8 cellular contexts compared by ENCODE assay signal in the genomic region with DNA sequence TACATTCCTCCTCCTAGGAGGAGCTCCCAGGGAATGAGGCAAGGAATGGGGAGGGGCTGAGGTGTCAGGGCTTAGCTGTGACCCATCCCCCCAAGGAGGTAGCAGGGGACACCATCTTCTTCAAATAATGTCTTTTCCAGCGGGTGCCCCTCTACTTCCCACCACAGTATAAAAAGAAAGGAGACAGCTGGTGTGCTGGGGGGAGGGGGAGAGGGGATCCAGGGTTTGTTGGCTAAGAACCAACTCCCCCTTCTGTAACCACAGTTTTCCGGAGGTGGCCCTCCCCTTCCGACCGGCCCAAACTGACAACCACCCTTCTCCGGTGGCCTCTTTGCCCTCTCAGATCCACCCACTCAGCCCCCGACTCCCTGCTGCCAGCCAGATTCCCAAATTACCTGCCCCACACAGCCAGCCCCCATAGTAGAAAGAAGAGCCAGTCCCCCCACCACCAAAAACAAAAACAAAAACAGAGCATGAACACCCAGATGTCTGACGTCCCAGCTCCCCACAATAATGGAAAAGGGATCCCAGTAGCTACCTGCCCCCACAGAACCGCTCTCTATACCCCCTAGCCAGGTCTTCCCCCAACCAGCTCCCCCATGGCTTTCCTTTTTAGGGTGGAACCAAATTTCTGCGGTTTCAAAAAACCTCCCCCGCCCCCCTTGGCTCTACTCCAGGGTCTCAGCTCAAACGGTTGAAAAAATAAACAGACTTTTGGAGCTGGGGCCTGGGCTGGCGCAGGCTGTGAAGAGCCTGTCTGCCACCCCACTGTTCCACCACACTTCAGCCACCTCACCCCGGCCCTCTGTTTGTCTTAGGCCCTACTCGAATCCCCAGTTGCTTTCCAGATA. TPM values are rescaled to one million over a fixed set of nuclear protein-coding genes. Genes with fewer than 3 reads are reported as not detected.
DNase-seq lines count a peak whose midpoint lies in the region; ATAC-seq and TF ChIP-seq lines count a peak whose summit lies in the region.

No MANE protein-coding gene starts in this region.

- DNase-seq in NCI-H446 treated with DMSO at 0.1 percent for 48 hours (lab: John Stamatoyannopoulos, UW), result peak; percentile 67
- DNase-seq in activated CD4-positive, alpha-beta T cell treated with anti-CD3 and anti-CD28 coated beads, Interleukin-2, amount 50 U/mL, for 4 hours, result peak; percentile 55 to 57
- DNase-seq in effector CD4-positive, alpha-beta T cell, result peak; percentile 60
- peak; percentile 66 for DNase-seq in mucosa of gallbladder (ENCODE audit: low spot score)
- DNase-seq in stimulated activated naive CD4-positive, alpha-beta T cell treated with Interleukin-2 at 50 U/mL for 16 hours (lab: John Stamatoyannopoulos, UW), result peak; percentile 50

- TF ChIP-seq CTCF in GM12875 (IDR thresholded peaks at IDR 0.05; ENCODE audit: borderline replicate concordance, insufficient read depth, low read depth, low read length), result no peak

- peak overlapping the region; percentile 96 for H3K4me3 ChIP-seq in GM12875 (ENCODE audit: low read depth, low read length)

- ATAC-seq in HG03342 (IDR thresholded peaks at IDR 0.05; ENCODE audit: unreplicated experiment) (no peak), HG02852 (IDR thresholded peaks at IDR 0.05; ENCODE audit: unreplicated experiment) (no peak)

RNA-seq across cellular contexts. Expression of a gene that starts 2.1 kb away (rescaled TPM):
- total RNA-seq in mucosa of gallbladder, result 142 TPM

RNA-seq across cellular contexts. Expression of a gene that starts 34.8 kb away (rescaled TPM):
- total RNA-seq in mucosa of gallbladder, result not detected

RNA-seq across cellular contexts. Expression of a gene that starts 42.1 kb away (rescaled TPM):
- total RNA-seq in mucosa of gallbladder, result 44.5 TPM

RNA-seq across cellular contexts. Expression of a gene that starts 44.5 kb away (rescaled TPM):
- total RNA-seq in mucosa of gallbladder, result 217 TPM
